ENCODE assay signal across 3 cellular contexts in genomic region chr1:244822878-244823277, GRCh38.
TF ChIP-seq lines count a peak whose summit lies in the region.

No MANE protein-coding gene starts in this region.

TF ChIP-seq in HepG2, 621 proteins besides CTCF, POLR2A, EP300 and RAD21:
- TF ChIP-seq CEBPB (IDR thresholded peaks at IDR 0.05; ENCODE audit: borderline replicate concordance, low read depth, low read length), result peak; percentile 79
- no peak for TF ChIP-seq RFX1 (IDR thresholded peaks at IDR 0.05)
- no peak for TF ChIP-seq NFE2L2 (IDR thresholded peaks at IDR 0.05; ENCODE audit: low read length)
- peak; percentile 23; the same call in 1 of the 2 replicates for TF ChIP-seq CEBPG (CRISPR knock-in tag; IDR thresholded peaks at IDR 0.05)
TF ChIP-seq in HepG2: peak in this region for 2.

TF ChIP-seq in Ishikawa, 13 proteins besides CTCF, POLR2A, EP300 and RAD21:
- TF ChIP-seq CEBPB (IDR thresholded peaks at IDR 0.05) (0 out of 2 replicates have a peak, but pooled peaks have one; percentile 23), YY1 (IDR thresholded peaks at IDR 0.05; ENCODE audit: low read depth) (no peak)
TF ChIP-seq in Ishikawa: peak in this region for 1.

TF ChIP-seq in H1, 55 proteins besides CTCF, POLR2A, EP300 and RAD21:
- no peak for TF ChIP-seq ATF3 (IDR thresholded peaks at IDR 0.05; ENCODE audit: insufficient read depth, low read depth, low read length)
- no peak for TF ChIP-seq ATF2 (IDR thresholded peaks at IDR 0.05; ENCODE audit: low read length)
- 0 out of 2 replicates have a peak, but pooled peaks have one; percentile 28 for TF ChIP-seq CEBPB (IDR thresholded peaks at IDR 0.05; ENCODE audit: low read depth, low read length)
- TF ChIP-seq MAX (IDR thresholded peaks at IDR 0.05), result no peak
- no peak for TF ChIP-seq TAF7 (optimal IDR thresholded peaks at IDR 0.05; ENCODE audit: borderline replicate concordance, low read depth, low read length)
- TF ChIP-seq ZNF274 (IDR thresholded peaks at IDR 0.05; ENCODE audit: borderline replicate concordance, extremely low read depth, low read length), result no peak
- TF ChIP-seq SIX5 (IDR thresholded peaks at IDR 0.05; ENCODE audit: low read depth, low read length), result no peak
- TF ChIP-seq CREB1 (IDR thresholded peaks at IDR 0.05), result no peak
- TF ChIP-seq USF2 (IDR thresholded peaks at IDR 0.05; ENCODE audit: low read length), result no peak
